ENCODE assay signal across 7 cellular contexts in genomic region chr1:31820196-31820595, GRCh38. TPM values are rescaled to one million over a fixed set of nuclear protein-coding genes. Genes with fewer than 3 reads are reported as not detected.
A peak's percentile ranks its signal among the peaks of the same experiment; 100 is the strongest.
DNase-seq lines count a peak whose midpoint lies in the region; ATAC-seq, FAIRE-seq and TF ChIP-seq lines count a peak whose summit lies in the region.
"Not testable (repeated sequence)": the region's sequence is repeated elsewhere in the genome, so short reads cannot be mapped to it uniquely, and the experiment has no call there.
"Had no signal": no experiment of that assay in that cellular context is flagged by ENCODE, and none has a peak within 500 bp of the region (broad histone marks: within the 10 kb centered on the region; RNA-seq: fewer than 3 reads in every experiment).

No MANE protein-coding gene starts in this region.

- not testable (repeated sequence) for H3K4me1 ChIP-seq in K562 (replicated peaks in 1 of 2; ENCODE audit: control insufficient read depth in 2 of 2, insufficient read depth in 2 of 2, low read length in 2 of 2); esophagus muscularis mucosa; trophoblast cell (ENCODE audit: control insufficient read depth in 1 of 2, insufficient read depth in 2 of 2, low read length in 2 of 2)

- TF ChIP-seq POLR2A in K562 (conservative IDR thresholded peaks at IDR 0.05); esophagus muscularis mucosa (IDR thresholded peaks at IDR 0.05; ENCODE audit: low read depth): not testable (repeated sequence)

- not testable (repeated sequence) for H2BK12ac ChIP-seq in trophoblast cell (ENCODE audit: low read length)

- not testable (repeated sequence) for TF ChIP-seq CTCF in K562 (IDR thresholded peaks at IDR 0.05 in 2 of 3, conservative IDR thresholded peaks at IDR 0.05 in 1 of 3; ENCODE audit: insufficient read depth in 2 of 3, low read depth in 1 of 3, low read length in 3 of 3); esophagus muscularis mucosa (IDR thresholded peaks at IDR 0.05)

- H3K27ac ChIP-seq in K562 (ENCODE audit: extremely low read depth, low read depth, low read length); esophagus muscularis mucosa (replicated peaks in 1 of 4); trophoblast cell (ENCODE audit: low read depth, low read length): not testable (repeated sequence)

- not testable (repeated sequence) for H3K14ac ChIP-seq in trophoblast cell (ENCODE audit: low read length)

- not testable (repeated sequence) for H4K8ac ChIP-seq in trophoblast cell (ENCODE audit: low read depth, low read length)

- not testable (repeated sequence) for H3K27me3 ChIP-seq in K562 (ENCODE audit: control insufficient read depth in 2 of 2, insufficient read depth in 2 of 2, low read length in 2 of 2); esophagus muscularis mucosa; trophoblast cell (ENCODE audit: insufficient read depth, low read length)

- not testable (repeated sequence) for H3K36me3 ChIP-seq in K562 (ENCODE audit: control insufficient read depth, insufficient read depth, low read length); esophagus muscularis mucosa; trophoblast cell (ENCODE audit: control insufficient read depth in 1 of 2, insufficient read depth in 2 of 2, low read length in 2 of 2)

- not testable (repeated sequence) for TF ChIP-seq RAD21 in K562 (CRISPR knock-in tag; conservative IDR thresholded peaks at IDR 0.05 in 1 of 2, IDR thresholded peaks at IDR 0.05 in 1 of 2)

- H3K79me2 ChIP-seq in K562 (ENCODE audit: control insufficient read depth, insufficient read depth, low read length); trophoblast cell (ENCODE audit: control insufficient read depth, insufficient read depth, low read length, poor library complexity): not testable (repeated sequence)

- POLR2A ChIA-PET in K562 (lab: Yijun Ruan, JAX): not testable (repeated sequence)

- ATAC-seq in K562, left lobe of liver: not testable (repeated sequence)

- not testable (repeated sequence) for H2AK5ac ChIP-seq in trophoblast cell (ENCODE audit: low read length)

- not testable (repeated sequence) for BruUV-seq in K562 (replicated peaks; lab: Mats Ljungman, UMichigan)

- intact Hi-C loops in K562 (cut with micrococcal nuclease); esophagus muscularis mucosa (cut with DNase I): not testable (repeated sequence)

- in situ Hi-C loops in K562 (cut with MboI): loop anchor here (10.0 kb wide), 1 partner anchor 245 kb away; no protein-coding TSS in a partner anchor

- not testable (repeated sequence) for H3K4me3 ChIP-seq in K562; esophagus muscularis mucosa; trophoblast cell (ENCODE audit: low read depth, low read length)

- not testable (repeated sequence) for H4K91ac ChIP-seq in trophoblast cell (ENCODE audit: low read depth, low read length)

- H3K9me3 ChIP-seq in K562 (replicated peaks; ENCODE audit: control insufficient read depth, insufficient read depth, low read depth, low read length); esophagus muscularis mucosa; trophoblast cell (ENCODE audit: insufficient read depth, low read depth, low read length): not testable (repeated sequence)

- H3K4me2 ChIP-seq in K562 (ENCODE audit: insufficient read depth, low read length); trophoblast cell (ENCODE audit: low read length): not testable (repeated sequence)

- H4K20me1 ChIP-seq in K562 (replicated peaks; ENCODE audit: control insufficient read depth, insufficient read depth, low read length): not testable (repeated sequence)

- CTCF ChIA-PET in K562 (lab: Yijun Ruan, JAX; ENCODE audit: low intra/inter-chr PET ratio): not testable (repeated sequence)

- not testable (repeated sequence) for H4K12ac ChIP-seq in trophoblast cell (ENCODE audit: low read depth, low read length)

- not testable (repeated sequence) for TF ChIP-seq EP300 in K562 (IDR thresholded peaks at IDR 0.05; ENCODE audit: low read length); esophagus muscularis mucosa (IDR thresholded peaks at IDR 0.05)

- WGBS in K562 (ENCODE audit: insufficient coverage, low coverage, missing lambda C conversion rate): 67% methylated on average over 7 of the region's 7 CpGs
- 93% methylated on average over 7 of the region's 7 CpGs for WGBS in esophagus muscularis mucosa
- no CpG with 5 or more reads among the region's 7 CpGs for WGBS in trophoblast cell (ENCODE audit: extremely low coverage, insufficient coverage, insufficient read length)

- not testable (repeated sequence) for H3K18ac ChIP-seq in trophoblast cell (ENCODE audit: low read length)

- FAIRE-seq in K562 (lab: Jason Lieb, UNC): not testable (repeated sequence)

- H3K4ac ChIP-seq in trophoblast cell (ENCODE audit: low read depth, low read length): not testable (repeated sequence)

- not testable (repeated sequence) for H3K79me1 ChIP-seq in trophoblast cell (ENCODE audit: low read length)

- H3K9me1 ChIP-seq in K562 (ENCODE audit: control insufficient read depth, insufficient read depth, low read length): not testable (repeated sequence)

- H2BK5ac ChIP-seq in trophoblast cell (ENCODE audit: low read depth, low read length, poor library complexity): not testable (repeated sequence)

- H2BK120ac ChIP-seq in trophoblast cell (ENCODE audit: insufficient read depth, low read length, poor library complexity): not testable (repeated sequence)

- peak; percentile 33 for DNase-seq in activated CD8-positive, alpha-beta memory T cell treated with anti-CD3 and anti-CD28 coated beads for 24 hours
- not testable (repeated sequence) for DNase-seq in K562 (ENCODE audit: extremely low read depth in 1 of 4, low spot score in 3 of 4)
- DNase-seq in esophagus muscularis mucosa (ENCODE audit: extremely low spot score) (peak; percentile 21), left lobe of liver (ENCODE audit: low spot score) (peak; percentile 24), trophoblast cell (peak; percentile 48 to 60), ureter (ENCODE audit: low spot score) (peak; percentile 5)

- not testable (repeated sequence) for H3K23ac ChIP-seq in trophoblast cell (ENCODE audit: low read length)

- H3K9ac ChIP-seq in K562 (ENCODE audit: insufficient read depth in 1 of 2, low read depth in 2 of 2, low read length in 2 of 2); trophoblast cell (ENCODE audit: low read length): not testable (repeated sequence)

- not testable (repeated sequence) for H2AFZ ChIP-seq in K562 (ENCODE audit: low read depth, low read length); trophoblast cell (ENCODE audit: insufficient read depth, low read length, poor library complexity)

RNA-seq across cellular contexts. Expression of gene SPOCD1, which starts 4.4 kb away (rescaled TPM):
- 1.5 and 3.2 TPM in 2 replicates for total RNA-seq in K562 (2011; cell fraction: chromatin; rRNA removed; ENCODE audit: low replicate concordance)
- total RNA-seq in K562 (2011; cell fraction: nucleolus; rRNA removed): 2.8 and 3.0 TPM in 2 replicates
- total RNA-seq in K562 (2011; cell fraction: nucleoplasm; rRNA removed): 3.4 and 4.1 TPM in 2 replicates
- total RNA-seq in K562 (2014; rRNA removed): 0.20 and 0.27 TPM in 2 replicates
- total RNA-seq in K562 (2014; rRNA removed; fragmentation: Illumina TruSeq; extraction: Trizol): 0.16 and 0.36 TPM in 2 replicates
- 0.23 and 0.25 TPM in 2 replicates for total RNA-seq in K562 (2015; rRNA removed; fragmentation: Illumina TruSeq; extraction: Trizol)
- 0.22 and 0.71 TPM in 2 replicates for total RNA-seq in K562 (2021)
- 0.39 and 0.63 TPM in 2 replicates for polyA plus RNA-seq in K562 (2011; rRNA removed)
- 0.31 and 0.60 TPM in 2 replicates for polyA plus RNA-seq in K562 (2011; cell fraction: cytosol; rRNA removed)
- 1.6 and 2.8 TPM in 2 replicates for polyA plus RNA-seq in K562 (2011; cell fraction: nucleus; rRNA removed)
- 0.17 and 1.2 TPM in 2 replicates for polyA plus RNA-seq in K562 (2012)
- 0.19 and 0.42 TPM in 2 replicates for polyA plus RNA-seq in K562 (2014; fragmentation: Illumina TruSeq; extraction: Trizol)
- polyA plus RNA-seq in K562 (2014; fragmentation: Nextera tagmentation; extraction: Ambion mirVana): under 1 TPM in 1 of 2 experiments, not detected in 1; 0.03 TPM
- polyA plus RNA-seq in K562 (2014; rRNA removed): 0.25 and 0.46 TPM in 2 replicates
- polyA minus RNA-seq in K562 (2011; rRNA and poly(A)+ RNA removed): 0.21 and 0.67 TPM in 2 replicates
- polyA minus RNA-seq in K562 (2011; cell fraction: cytosol; rRNA and poly(A)+ RNA removed): 0.38 TPM in 1 of 2 replicates, not detected in the other
- polyA minus RNA-seq in K562 (2011; cell fraction: nucleus; rRNA and poly(A)+ RNA removed): 1.00 and 1.9 TPM in 2 replicates
- total RNA-seq in esophagus muscularis mucosa: under 1 TPM in 3 of 4 donors, not detected in 1; 0.17 to 0.19 (median 0.17) TPM
- 0.08 TPM for total RNA-seq in left lobe of liver
- polyA plus RNA-seq in trophoblast cell (2013): 0.83 and 0.87 TPM in 2 replicates
- total RNA-seq in ureter: 39.8 TPM
- polyA plus RNA-seq: CD4-positive, alpha-beta memory T cell had no signal

RNA-seq across cellular contexts. Expression of gene ADGRB2, which starts 56.1 kb away (rescaled TPM):
- total RNA-seq in K562 (2011; cell fraction: chromatin; rRNA removed; ENCODE audit: low replicate concordance): 0.42 and 2.8 TPM in 2 replicates
- total RNA-seq in K562 (2011; cell fraction: nucleolus; rRNA removed): 1.2 and 2.5 TPM in 2 replicates
- 0.31 and 0.44 TPM in 2 replicates for total RNA-seq in K562 (2011; cell fraction: nucleoplasm; rRNA removed)
- total RNA-seq in K562 (2014; rRNA removed): 0.23 and 0.33 TPM in 2 replicates
- total RNA-seq in K562 (2014; rRNA removed; fragmentation: Illumina TruSeq; extraction: Trizol): 0.04 TPM in 1 of 2 replicates, not detected in the other
- total RNA-seq in K562 (2015; rRNA removed; fragmentation: Illumina TruSeq; extraction: Trizol): 0.22 and 0.23 TPM in 2 replicates
- 0.22 and 0.34 TPM in 2 replicates for total RNA-seq in K562 (2021)
- 0.14 and 0.38 TPM in 2 replicates for polyA plus RNA-seq in K562 (2011; rRNA removed)
- 0.27 and 0.35 TPM in 2 replicates for polyA plus RNA-seq in K562 (2011; cell fraction: cytosol; rRNA removed)
- 2.0 and 3.4 TPM in 2 replicates for polyA plus RNA-seq in K562 (2011; cell fraction: nucleus; rRNA removed)
- polyA plus RNA-seq in K562 (2012): 0.17 and 0.54 TPM in 2 replicates
- 0.07 and 0.11 TPM in 2 replicates for polyA plus RNA-seq in K562 (2014; fragmentation: Illumina TruSeq; extraction: Trizol)
- polyA plus RNA-seq in K562 (2014; fragmentation: Nextera tagmentation; extraction: Ambion mirVana): not detected
- 0.18 and 0.20 TPM in 2 replicates for polyA plus RNA-seq in K562 (2014; rRNA removed)
- polyA minus RNA-seq in K562 (2011; rRNA and poly(A)+ RNA removed): 0.09 and 0.53 TPM in 2 replicates
- polyA minus RNA-seq in K562 (2011; cell fraction: cytosol; rRNA and poly(A)+ RNA removed): 1.2 TPM in 1 of 2 replicates, not detected in the other
- 0.67 and 1.7 TPM in 2 replicates for polyA minus RNA-seq in K562 (2011; cell fraction: nucleus; rRNA and poly(A)+ RNA removed)
- total RNA-seq in esophagus muscularis mucosa: 1 to 10 TPM in 2 of 4 donors, under 1 TPM in 2; 0.83 to 4.2 (median 2.1) TPM
- not detected for total RNA-seq in left lobe of liver
- polyA plus RNA-seq in trophoblast cell (2013): 9.6 and 10.2 TPM in 2 replicates
- 7.5 TPM for total RNA-seq in ureter
